In genomic region chr16:4053663-4054479, GRCh38 we compare ENCODE assay signal across 7 cellular contexts.
DNase-seq lines count a peak whose midpoint lies in the region; ATAC-seq and TF ChIP-seq lines count a peak whose summit lies in the region.

No MANE protein-coding gene starts in this region.

- DNase-seq in MG63 (peak; percentile 93), SW480 (ENCODE audit: low spot score) (peak; percentile 60), heart left ventricle (peak in 1 of 5 donors; percentile 76), iPS-NIHi7 (ENCODE audit: extremely low spot score) (no peak), GDM1 (lab: John Stamatoyannopoulos, UW) (no peak)

- peaks cover 3% of the 10 kb centered on the region; the same call in 1 of the 2 replicates for H3K36me3 ChIP-seq in MG63
- no peaks in the 10 kb centered on the region for H3K36me3 ChIP-seq in heart left ventricle
- no peaks in the 10 kb centered on the region for H3K36me3 ChIP-seq in subcutaneous abdominal adipose tissue (ENCODE audit: control insufficient read depth in 5 of 5, insufficient read depth in 5 of 5, low read length in 5 of 5)

- no peaks in the 10 kb centered on the region for H3K9me3 ChIP-seq in MG63
- H3K9me3 ChIP-seq in heart left ventricle, result no peaks in the 10 kb centered on the region
- H3K9me3 ChIP-seq in subcutaneous abdominal adipose tissue (ENCODE audit: control insufficient read depth in 5 of 5, low read length in 5 of 5), result no peaks in the 10 kb centered on the region

- H3K4me1 ChIP-seq in heart left ventricle (peaks cover 0 to 34% (median 22%) of the 10 kb centered on the region in 12 donors), subcutaneous abdominal adipose tissue (ENCODE audit: control insufficient read depth in 5 of 5, insufficient read depth in 5 of 5, low read length in 5 of 5) (peaks cover 6 to 22% (median 20%) of the 10 kb centered on the region in 5 donors)

- no peaks in the 10 kb centered on the region for H3K27me3 ChIP-seq in MG63
- no peaks in the 10 kb centered on the region for H3K27me3 ChIP-seq in heart left ventricle
- no peaks in the 10 kb centered on the region for H3K27me3 ChIP-seq in subcutaneous abdominal adipose tissue (ENCODE audit: control insufficient read depth in 5 of 5, insufficient read depth in 4 of 5, low read length in 5 of 5)

- H3K4me3 ChIP-seq in MG63 (peak overlapping the region; percentile 28), heart left ventricle (peak overlapping the region in 9 of 12 donors; percentile 9 to 36 (median 26)), subcutaneous abdominal adipose tissue (ENCODE audit: low read depth in 1 of 5, low read length in 5 of 5) (peak overlapping the region; percentile 28 to 53 (median 46))

- no peak for TF ChIP-seq CTCF in heart left ventricle (IDR thresholded peaks at IDR 0.05)

- intact Hi-C loops in heart left ventricle (cut with DNase I), result loop anchor here in 3 of 10 donors (5.0 kb wide), 4 partner anchors 33 to 63 kb away; partner anchors contain the start of gene ADCY9 (in 1 of the 3)

- H3K27ac ChIP-seq in heart left ventricle (peak overlapping the region; percentile 70 to 92 (median 86)), subcutaneous abdominal adipose tissue (ENCODE audit: low read depth, low read length) (peak overlapping the region; percentile 50)

- peak; percentile 45 to 69 (median 67) for ATAC-seq in heart left ventricle
- ATAC-seq in SK-N-SH treated with all-trans-retinoic acid at 6 μM for 48 hours, result no peak; the same call in 1 of the 3 replicates

- H3K9ac ChIP-seq in subcutaneous abdominal adipose tissue (ENCODE audit: low read length in 5 of 5), result peak overlapping the region in 1 of 5 donors; percentile 10

- WGBS in heart left ventricle, 4 donors, result 18 to 25% (median 22%) methylated on average over 22 of the region's 22 CpGs

- TF ChIP-seq POLR2A in heart left ventricle (IDR thresholded peaks at IDR 0.05), result no peak

TF ChIP-seq in SK-N-SH treated with all-trans-retinoic acid at 6 μM for 48 hours, 23 proteins besides CTCF, POLR2A, EP300 and RAD21:
- TF ChIP-seq ZNF70 (CRISPR knock-in tag; IDR thresholded peaks at IDR 0.05) (no peak), ZNF565 (CRISPR knock-in tag; conservative IDR thresholded peaks at IDR 0.05; ENCODE audit: low read depth) (no peak), ZNF8 (CRISPR knock-in tag; IDR thresholded peaks at IDR 0.05) (no peak), GLIS3 (CRISPR knock-in tag; IDR thresholded peaks at IDR 0.05) (no peak)

Comparison
In these comparisons a context has a peak if more than half of its experiments do, and no peak if none do; other contexts are left out.
1. DNase-seq: peak in MG63 (single experiment) and SW480 (single experiment); none in iPS-NIHi7 (single experiment) and GDM1 (single experiment).
2. Peak in every context shown above with its lines, with median percentiles within 50 percentile points of each other: H3K4me3 ChIP-seq.